Comparison of ENCODE assay signal across 1 cellular context in the genomic region with DNA sequence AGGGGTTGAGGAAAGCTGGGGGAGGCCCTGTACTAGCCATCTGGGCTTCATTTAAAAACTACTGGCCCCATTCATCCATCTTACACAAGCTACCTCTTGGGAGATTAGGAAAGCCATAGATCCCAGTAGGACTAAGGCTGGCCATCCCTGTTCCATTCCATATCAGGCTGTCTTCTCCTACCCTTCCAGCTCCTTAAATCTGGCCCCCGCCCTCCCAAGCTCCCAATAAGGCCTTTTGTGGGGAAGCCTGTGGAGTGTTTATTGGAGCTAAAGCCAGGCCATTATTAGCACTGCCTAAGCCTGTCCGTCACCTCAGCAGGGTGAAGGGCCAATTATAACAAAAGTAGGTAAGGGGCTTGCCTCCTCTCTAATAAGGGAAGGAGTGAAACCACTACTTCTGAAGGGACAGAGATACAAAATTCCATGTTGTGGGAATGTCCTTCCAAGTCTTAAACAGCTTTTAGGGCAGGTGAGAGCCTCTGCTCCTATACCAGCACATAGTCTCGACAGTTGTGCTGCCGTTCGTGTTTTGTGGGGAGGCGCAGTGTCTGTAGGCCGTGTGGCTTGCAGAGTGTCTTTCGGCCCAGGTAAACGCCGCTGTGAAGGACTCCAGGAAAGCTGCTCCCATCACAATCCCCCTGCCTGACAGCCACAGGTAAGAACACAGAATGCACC.
TF ChIP-seq lines count a peak whose summit lies in the region.

No MANE protein-coding gene starts in this region.

TF ChIP-seq in neural cell, 6 proteins besides CTCF, POLR2A, EP300 and RAD21 (continued from another document):
- TF ChIP-seq, protein P1, sequence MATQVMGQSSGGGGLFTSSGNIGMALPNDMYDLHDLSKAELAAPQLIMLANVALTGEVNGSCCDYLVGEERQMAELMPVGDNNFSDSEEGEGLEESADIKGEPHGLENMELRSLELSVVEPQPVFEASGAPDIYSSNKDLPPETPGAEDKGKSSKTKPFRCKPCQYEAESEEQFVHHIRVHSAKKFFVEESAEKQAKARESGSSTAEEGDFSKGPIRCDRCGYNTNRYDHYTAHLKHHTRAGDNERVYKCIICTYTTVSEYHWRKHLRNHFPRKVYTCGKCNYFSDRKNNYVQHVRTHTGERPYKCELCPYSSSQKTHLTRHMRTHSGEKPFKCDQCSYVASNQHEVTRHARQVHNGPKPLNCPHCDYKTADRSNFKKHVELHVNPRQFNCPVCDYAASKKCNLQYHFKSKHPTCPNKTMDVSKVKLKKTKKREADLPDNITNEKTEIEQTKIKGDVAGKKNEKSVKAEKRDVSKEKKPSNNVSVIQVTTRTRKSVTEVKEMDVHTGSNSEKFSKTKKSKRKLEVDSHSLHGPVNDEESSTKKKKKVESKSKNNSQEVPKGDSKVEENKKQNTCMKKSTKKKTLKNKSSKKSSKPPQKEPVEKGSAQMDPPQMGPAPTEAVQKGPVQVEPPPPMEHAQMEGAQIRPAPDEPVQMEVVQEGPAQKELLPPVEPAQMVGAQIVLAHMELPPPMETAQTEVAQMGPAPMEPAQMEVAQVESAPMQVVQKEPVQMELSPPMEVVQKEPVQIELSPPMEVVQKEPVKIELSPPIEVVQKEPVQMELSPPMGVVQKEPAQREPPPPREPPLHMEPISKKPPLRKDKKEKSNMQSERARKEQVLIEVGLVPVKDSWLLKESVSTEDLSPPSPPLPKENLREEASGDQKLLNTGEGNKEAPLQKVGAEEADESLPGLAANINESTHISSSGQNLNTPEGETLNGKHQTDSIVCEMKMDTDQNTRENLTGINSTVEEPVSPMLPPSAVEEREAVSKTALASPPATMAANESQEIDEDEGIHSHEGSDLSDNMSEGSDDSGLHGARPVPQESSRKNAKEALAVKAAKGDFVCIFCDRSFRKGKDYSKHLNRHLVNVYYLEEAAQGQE (IDR thresholded peaks at IDR 0.05; ENCODE audit: borderline replicate concordance): no peak
